Comparison of ENCODE assay signal across 9 cellular contexts in the genomic region with DNA sequence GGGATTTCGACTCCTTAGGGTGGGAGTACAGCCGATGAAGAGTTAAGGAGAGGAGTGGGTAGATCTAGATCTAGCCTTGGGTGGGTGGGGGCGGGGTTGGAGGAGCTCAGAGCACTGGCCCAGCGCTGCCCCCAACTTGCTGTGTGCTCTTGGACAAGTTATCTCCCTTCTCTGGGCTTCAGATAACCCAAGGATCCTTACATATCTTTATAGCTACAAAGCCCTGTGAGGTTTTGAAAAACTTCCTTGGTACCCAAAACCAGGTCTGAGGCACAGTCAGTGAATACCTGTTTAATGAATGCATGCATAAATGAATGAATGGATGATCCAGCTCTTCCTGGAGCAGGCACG. TPM values are rescaled to one million over a fixed set of nuclear protein-coding genes. Genes with fewer than 3 reads are reported as not detected.
A peak's percentile ranks its signal among the peaks of the same experiment; 100 is the strongest.
DNase-seq lines count a peak whose midpoint lies in the region; ATAC-seq, FAIRE-seq and TF ChIP-seq lines count a peak whose summit lies in the region.
"Had no signal": no experiment of that assay in that cellular context is flagged by ENCODE, and none has a peak within 500 bp of the region (broad histone marks: within the 10 kb centered on the region; RNA-seq: fewer than 3 reads in every experiment).

No MANE protein-coding gene starts in this region.

- CTCF ChIA-PET in PC-3 (lab: Charles Lee) = interaction anchor here (0.6 kb wide), 1 partner anchor 144 kb away, joined by 3 read pairs; no protein-coding TSS in a partner anchor

- intact Hi-C loops in PC-3 (cut with micrococcal nuclease) = loop anchor here (5.0 kb wide), 1 partner anchor 148 kb away; no protein-coding TSS in a partner anchor

- H3F3A ChIP-seq in PC-3 (ENCODE audit: low read length, unreplicated experiment) = peaks cover 4% of the 10 kb centered on the region

- no peaks in the 10 kb centered on the region for H3K9me2 ChIP-seq in PC-3 (replicated peaks; ENCODE audit: low read length)

- POLR2A ChIA-PET in PC-3 (lab: Charles Lee; ENCODE audit: unreplicated experiment) = interaction anchor here (0.7 kb wide), 1 partner anchor 44 kb away, joined by 5 read pairs; no protein-coding TSS in a partner anchor

- ATAC-seq in DND-41 (ENCODE audit: insufficient read depth, low read depth) = no peak
- no peak for ATAC-seq in PC-3
- no peak for ATAC-seq in HG03442 (IDR thresholded peaks at IDR 0.05; ENCODE audit: unreplicated experiment)
- ATAC-seq in HG02763 (IDR thresholded peaks at IDR 0.05; ENCODE audit: unreplicated experiment) = no peak

- no peak for DNase-seq in DND-41
- no peak for DNase-seq in PC-3
- DNase-seq in epithelial cell of proximal tubule (ENCODE audit: low read depth) = no peak
- DNase-seq in progenitor cell of endocrine pancreas (ENCODE audit: low spot score, unreplicated experiment) = no peak
- no peak for DNase-seq in RCC 7860 (ENCODE audit: low spot score)
- DNase-seq in NCI-H187 treated with DMSO at 0.1 percent for 48 hours (lab: John Stamatoyannopoulos, UW) = no peak
- DNase-seq: SIG-M5 had no signal

- H3K9ac ChIP-seq in DND-41 (ENCODE audit: low read depth, low read length) (peak overlapping the region; percentile 75), PC-3 (ENCODE audit: low read length) (peak overlapping the region; percentile 97)

- H3K4me3 ChIP-seq in DND-41 (ENCODE audit: low read depth in 1 of 2, low read length in 2 of 2) = peak overlapping the region in 1 of 2 experiments; percentile 57; a peak in 1 of 4 replicates
- H3K4me3 ChIP-seq in PC-3 (ENCODE audit: low read length) = peak overlapping the region; percentile 68
- peak overlapping the region; percentile 78 for H3K4me3 ChIP-seq in epithelial cell of proximal tubule (ENCODE audit: low read depth, low read length)

- H3K27me3 Mint-ChIP-seq in progenitor cell of endocrine pancreas = peaks cover 13% of the 10 kb centered on the region

- H3K27ac Mint-ChIP-seq in progenitor cell of endocrine pancreas = no peak overlapping the region

- H3K27ac ChIP-seq in DND-41 (ENCODE audit: low read length) = no peak overlapping the region
- H3K27ac ChIP-seq in PC-3 (ENCODE audit: low read length) = peak overlapping the region; percentile 92

- H3K27me3 ChIP-seq in DND-41 (ENCODE audit: insufficient read depth, low read length, poor library complexity) (no peaks in the 10 kb centered on the region), PC-3 (ENCODE audit: low read length) (no peaks in the 10 kb centered on the region)

- no peak for FAIRE-seq in RCC 7860 (lab: Jason Lieb, UNC)

- peaks cover 37% of the 10 kb centered on the region for H3K4me1 ChIP-seq in DND-41 (ENCODE audit: insufficient read depth, low read length)
- H3K4me1 ChIP-seq in PC-3 (ENCODE audit: insufficient read depth, low read length) = peaks cover 55% of the 10 kb centered on the region

- no peaks in the 10 kb centered on the region for H3K9me3 ChIP-seq in DND-41 (ENCODE audit: insufficient read depth, low read length, severe bottlenecking)
- H3K9me3 ChIP-seq in PC-3 (ENCODE audit: low read length) = no peaks in the 10 kb centered on the region

- H2AFZ ChIP-seq in DND-41 (ENCODE audit: low read depth, low read length) (no peak overlapping the region), PC-3 (ENCODE audit: low read length) (no peak overlapping the region)

- peaks cover 23% of the 10 kb centered on the region for H3K4me1 Mint-ChIP-seq in progenitor cell of endocrine pancreas (ENCODE audit: low read depth)

- peaks cover 36% of the 10 kb centered on the region for H3K79me2 ChIP-seq in DND-41 (ENCODE audit: insufficient read depth, low read length)
- H3K79me2 ChIP-seq in PC-3 (ENCODE audit: low read length) = peaks cover 52% of the 10 kb centered on the region

- H3K9me3 Mint-ChIP-seq in progenitor cell of endocrine pancreas (ENCODE audit: low read depth) = no peaks in the 10 kb centered on the region

- peaks cover 7% of the 10 kb centered on the region for H3K36me3 Mint-ChIP-seq in progenitor cell of endocrine pancreas (ENCODE audit: insufficient read depth)

- peaks cover 26% of the 10 kb centered on the region; the same call in 1 of the 2 replicates for H4K20me1 ChIP-seq in DND-41 (ENCODE audit: insufficient read depth, low read length)
- H4K20me1 ChIP-seq in PC-3 (ENCODE audit: low read length) = peaks cover 32% of the 10 kb centered on the region

- H3K36me3 ChIP-seq in DND-41 (ENCODE audit: insufficient read depth, low read length) = peaks cover 13% of the 10 kb centered on the region
- peaks cover 30% of the 10 kb centered on the region for H3K36me3 ChIP-seq in PC-3 (ENCODE audit: low read depth, low read length)

- no TSS peak for BruUV-seq in PC-3 (replicated peaks; lab: Mats Ljungman, UMichigan)

- H3K4me2 ChIP-seq in DND-41 (ENCODE audit: insufficient read depth, low read length) (peak overlapping the region; percentile 89), PC-3 (ENCODE audit: low read length) (peak overlapping the region; percentile 92)

- TF ChIP-seq CTCF in DND-41 (IDR thresholded peaks at IDR 0.05; ENCODE audit: borderline replicate concordance, extremely low read depth, low read length, poor library complexity, severe bottlenecking) (no peak), PC-3 (conservative IDR thresholded peaks at IDR 0.05; ENCODE audit: low read depth, low read length) (no peak), epithelial cell of proximal tubule (conservative IDR thresholded peaks at IDR 0.05; ENCODE audit: low read depth, low read length) (no peak), progenitor cell of endocrine pancreas (IDR thresholded peaks at IDR 0.05; ENCODE audit: unreplicated experiment) (no peak)

- H3K4me3 Mint-ChIP-seq in progenitor cell of endocrine pancreas (ENCODE audit: low read depth) = peak overlapping the region; percentile 53

RNA-seq across cellular contexts. Expression of gene ODC1, which starts 1.3 kb away (rescaled TPM):
- total RNA-seq in PC-3 (2014; rRNA removed) (712 and 714 TPM in 2 replicates), epithelial cell of proximal tubule (134 and 354 TPM in 2 replicates), progenitor cell of endocrine pancreas (252 and 273 TPM in 2 replicates)
